Comparison of ENCODE assay signal across 22 cellular contexts in genomic region chr2:55721601-55722215, GRCh38. TPM values are rescaled to one million over a fixed set of nuclear protein-coding genes. Genes with fewer than 3 reads are reported as not detected.
DNase-seq lines count a peak whose midpoint lies in the region; ATAC-seq and TF ChIP-seq lines count a peak whose summit lies in the region.
"Had no signal": no experiment of that assay in that cellular context is flagged by ENCODE, and none has a peak within 500 bp of the region (broad histone marks: within the 10 kb centered on the region; RNA-seq: fewer than 3 reads in every experiment).

No MANE protein-coding gene starts in this region.

- H3K27me3 Mint-ChIP-seq in HFFc6 (ENCODE audit: insufficient read depth), result peaks cover 4% of the 10 kb centered on the region
- H3K27me3 Mint-ChIP-seq: activated CD4-positive, alpha-beta memory T cell treated with anti-CD3 and anti-CD28 coated beads, Interleukin-2, amount 10 ng/mL, durations not matched to agents 7 days and 5 days had no signal

- TF ChIP-seq CTCF in HFFc6 (IDR thresholded peaks at IDR 0.05) (no peak), hepatocyte (IDR thresholded peaks at IDR 0.05; ENCODE audit: poor library complexity) (no peak)

- H3K9me3 ChIP-seq in hepatocyte (ENCODE audit: low read depth) (no peaks in the 10 kb centered on the region), skeletal muscle satellite cell (replicated peaks; ENCODE audit: low read length) (no peaks in the 10 kb centered on the region)
- H3K9me3 ChIP-seq: colonic mucosa had no signal

- H3K27ac ChIP-seq in hepatocyte, result peak overlapping the region; percentile 16
- H3K27ac ChIP-seq: brain microvascular endothelial cell, colonic mucosa had no signal

- no peaks in the 10 kb centered on the region for H3K27me3 ChIP-seq in hepatocyte
- no peaks in the 10 kb centered on the region for H3K27me3 ChIP-seq in skeletal muscle satellite cell (ENCODE audit: control insufficient read depth, insufficient read depth, low read length)
- H3K27me3 ChIP-seq: brain microvascular endothelial cell, colonic mucosa had no signal

- H3K27ac Mint-ChIP-seq in HFFc6, result peak overlapping the region; percentile 48; the same call in 1 of the 2 replicates
- H3K27ac Mint-ChIP-seq: activated CD4-positive, alpha-beta memory T cell treated with anti-CD3 and anti-CD28 coated beads, Interleukin-2, amount 10 ng/mL, durations not matched to agents 7 days and 5 days; activated naive CD8-positive, alpha-beta T cell treated with anti-CD3 and anti-CD28 coated beads, Interleukin-2, amount 50 U/mL, for 24 hours; CD4-positive, CD25-positive, alpha-beta regulatory T cell; effector memory CD8-positive, alpha-beta T cell had no signal

- peak overlapping the region; percentile 17 for H3K9ac ChIP-seq in skeletal muscle satellite cell (ENCODE audit: low read depth, low read length)

- H3K4me3 Mint-ChIP-seq in HFFc6, result peak overlapping the region; percentile 17
- H3K4me3 Mint-ChIP-seq: activated CD4-positive, alpha-beta memory T cell treated with anti-CD3 and anti-CD28 coated beads, Interleukin-2, amount 10 ng/mL, durations not matched to agents 7 days and 5 days; activated naive CD8-positive, alpha-beta T cell treated with anti-CD3 and anti-CD28 coated beads, Interleukin-2, amount 50 U/mL, for 24 hours; CD4-positive, CD25-positive, alpha-beta regulatory T cell; effector memory CD8-positive, alpha-beta T cell; nephron had no signal

- DNase-seq in HFFc6 (no peak), NCI-H748 treated with DMSO at 0.1 percent for 48 hours (lab: John Stamatoyannopoulos, UW) (peak; percentile 2), hepatocyte (ENCODE audit: low spot score) (peak; percentile 30), MV-4-11 (lab: John Stamatoyannopoulos, UW) (no peak), epidermal melanocyte (ENCODE audit: insufficient read length, low spot score) (no peak)
- DNase-seq: activated CD4-positive, alpha-beta memory T cell treated with anti-CD3 and anti-CD28 coated beads, Interleukin-2, amount 10 ng/mL, durations not matched to agents 7 days and 5 days; activated gamma-delta T cell; activated naive CD8-positive, alpha-beta T cell treated with anti-CD3 and anti-CD28 coated beads, Interleukin-2, amount 50 U/mL, for 24 hours; brain microvascular endothelial cell; CD4-positive, CD25-positive, alpha-beta regulatory T cell; colonic mucosa; effector memory CD8-positive, alpha-beta T cell; NCI-H146; NCI-H2171 treated with DMSO at 0.1 percent for 48 hours; NCI-H774; Right ventricle myocardium superior; SW 1271 had no signal

- H3K36me3 Mint-ChIP-seq in HFFc6 (ENCODE audit: low read depth), result no peaks in the 10 kb centered on the region
- H3K36me3 Mint-ChIP-seq: CD4-positive, CD25-positive, alpha-beta regulatory T cell had no signal

- no peaks in the 10 kb centered on the region for H3K9me3 Mint-ChIP-seq in HFFc6
- H3K9me3 Mint-ChIP-seq: activated CD4-positive, alpha-beta memory T cell treated with anti-CD3 and anti-CD28 coated beads, Interleukin-2, amount 10 ng/mL, durations not matched to agents 7 days and 5 days; activated naive CD8-positive, alpha-beta T cell treated with anti-CD3 and anti-CD28 coated beads, Interleukin-2, amount 50 U/mL, for 24 hours; CD4-positive, CD25-positive, alpha-beta regulatory T cell; effector memory CD8-positive, alpha-beta T cell; nephron had no signal

- peaks cover 41% of the 10 kb centered on the region for H3K4me1 Mint-ChIP-seq in HFFc6 (ENCODE audit: low read depth)
- H3K4me1 Mint-ChIP-seq: activated CD4-positive, alpha-beta memory T cell treated with anti-CD3 and anti-CD28 coated beads, Interleukin-2, amount 10 ng/mL, durations not matched to agents 7 days and 5 days; activated naive CD8-positive, alpha-beta T cell treated with anti-CD3 and anti-CD28 coated beads, Interleukin-2, amount 50 U/mL, for 24 hours; CD4-positive, CD25-positive, alpha-beta regulatory T cell had no signal

- H3K4me2 ChIP-seq in hepatocyte, result no peak overlapping the region
- peak overlapping the region; percentile 2 for H3K4me2 ChIP-seq in skeletal muscle satellite cell (ENCODE audit: low read length)

- no peaks in the 10 kb centered on the region for H3K79me2 ChIP-seq in hepatocyte

- WGBS in hepatocyte (ENCODE audit: low lambda C conversion rate, missing lambda C conversion rate), result 67% methylated on average over 5 of the region's 5 CpGs

- H3K4me3 ChIP-seq in hepatocyte (no peak overlapping the region), skeletal muscle satellite cell (ENCODE audit: low read length) (no peak overlapping the region)
- H3K4me3 ChIP-seq: colonic mucosa had no signal

- H3K4me1 ChIP-seq in hepatocyte (ENCODE audit: insufficient read depth) (no peaks in the 10 kb centered on the region), skeletal muscle satellite cell (ENCODE audit: control insufficient read depth, insufficient read depth, low read length) (peaks cover 5% of the 10 kb centered on the region)
- H3K4me1 ChIP-seq: colonic mucosa had no signal

- H3K36me3 ChIP-seq in hepatocyte (replicated peaks; ENCODE audit: insufficient read depth, low read depth) (no peaks in the 10 kb centered on the region), skeletal muscle satellite cell (ENCODE audit: insufficient read depth, low read length) (no peaks in the 10 kb centered on the region)
- H3K36me3 ChIP-seq: brain microvascular endothelial cell, colonic mucosa had no signal

- no peaks in the 10 kb centered on the region for H4K20me1 ChIP-seq in hepatocyte (ENCODE audit: insufficient read depth, poor library complexity, severe bottlenecking)

- no peak overlapping the region for H2AFZ ChIP-seq in hepatocyte

- ATAC-seq in GM19467 (IDR thresholded peaks at IDR 0.05; ENCODE audit: unreplicated experiment), result no peak
- ATAC-seq: activated CD4-positive, CD25-positive, alpha-beta regulatory T cell treated with anti-CD3 and anti-CD28 coated beads, Interleukin-2, amount 50 U/mL, for 24 hours; activated naive CD8-positive, alpha-beta T cell treated with anti-CD3 and anti-CD28 coated beads, Interleukin-2, amount 50 U/mL, for 24 hours; effector memory CD8-positive, alpha-beta T cell; left lobe of liver had no signal

- no peaks in the 10 kb centered on the region for H3K9me2 ChIP-seq in hepatocyte (replicated peaks; ENCODE audit: insufficient read depth)

RNA-seq across cellular contexts. Expression of gene PNPT1, which starts 28.1 kb away (rescaled TPM):
- total RNA-seq in HFFc6 (2021; fragmentation: NEBNext Ultra II Directional; extraction: Animal tissue kit (Norgen Biotek cat#: 25700)), result 10 to 100 TPM; 22.5 to 31.5 (median 25.8) TPM
- 23.7 and 27.9 TPM in 2 replicates for total RNA-seq in hepatocyte
- polyA plus RNA-seq in hepatocyte, result 15.6 and 17.1 TPM in 2 replicates
- 28.2 and 29.2 TPM in 2 replicates for total RNA-seq in skeletal muscle satellite cell (2012; rRNA removed)

Comparison
In these comparisons a context has a peak if more than half of its experiments do, and no peak if none do; other contexts are left out.
1. DNase-seq: peak in NCI-H748 treated with DMSO at 0.1 percent for 48 hours (single experiment) and hepatocyte (single experiment); none in HFFc6 (single experiment), MV-4-11 (single experiment) and epidermal melanocyte (single experiment).